Comparison of ENCODE assay signal across 8 cellular contexts in the genomic region with DNA sequence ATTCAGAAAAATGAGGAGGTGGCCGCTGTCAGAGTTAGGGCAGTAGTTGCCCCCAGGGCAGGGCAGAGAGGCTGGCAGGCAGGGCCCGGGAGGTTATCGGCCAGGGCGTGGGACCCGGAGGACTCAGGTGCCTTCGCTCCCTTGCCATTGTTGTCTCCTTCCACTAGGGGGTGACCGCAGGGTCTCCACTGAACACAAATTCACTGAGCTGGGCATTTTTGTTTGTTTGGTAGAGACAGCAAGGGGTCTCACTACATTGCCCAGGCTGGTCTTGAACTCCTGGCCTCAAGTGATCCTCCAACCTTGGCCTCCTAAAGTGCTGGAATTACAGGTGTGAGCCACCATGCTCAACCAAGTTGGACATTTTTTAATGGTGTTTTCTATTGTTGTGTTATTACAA. TPM values are rescaled to one million over a fixed set of nuclear protein-coding genes. Genes with fewer than 3 reads are reported as not detected.
DNase-seq lines count a peak whose midpoint lies in the region; ATAC-seq and TF ChIP-seq lines count a peak whose summit lies in the region.

No MANE protein-coding gene starts in this region.

- H3K27me3 Mint-ChIP-seq in CD4-positive, alpha-beta T cell, result no peaks in the 10 kb centered on the region
- no peaks in the 10 kb centered on the region for H3K27me3 Mint-ChIP-seq in H9 (ENCODE audit: low read depth)

- no peaks in the 10 kb centered on the region for H3K9me3 ChIP-seq in CD4-positive, alpha-beta T cell (ENCODE audit: control insufficient read depth, low read length)
- H3K9me3 ChIP-seq in H9 (ENCODE audit: control insufficient read depth, low read depth, low read length) (no peaks in the 10 kb centered on the region), WERI-Rb-1 (ENCODE audit: severe bottlenecking) (no peaks in the 10 kb centered on the region), liver (ENCODE audit: control insufficient read depth in 4 of 4, low read length in 3 of 4) (no peaks in the 10 kb centered on the region), thyroid gland (no peaks in the 10 kb centered on the region)

- H4K5ac ChIP-seq in H9 (ENCODE audit: insufficient read length, low read depth, low read length), result no peak overlapping the region

- H3K18ac ChIP-seq in H9 (ENCODE audit: insufficient read length, low read depth, low read length), result no peak overlapping the region

- H4K91ac ChIP-seq in H9 (ENCODE audit: insufficient read length, low read depth, low read length), result no peak overlapping the region

- no peak overlapping the region for H2BK20ac ChIP-seq in H9 (ENCODE audit: low read depth, low read length, poor library complexity, severe bottlenecking)

- H3K56ac ChIP-seq in H9 (ENCODE audit: insufficient read length, low read depth, low read length), result no peak overlapping the region

- H3K9me3 Mint-ChIP-seq in CD4-positive, alpha-beta T cell, result no peaks in the 10 kb centered on the region
- H3K9me3 Mint-ChIP-seq in H9, result no peaks in the 10 kb centered on the region

- no peak overlapping the region for H2BK15ac ChIP-seq in H9 (ENCODE audit: low read depth, low read length)

- H2BK5ac ChIP-seq in H9 (ENCODE audit: insufficient read length, low read length), result no peak overlapping the region

- H3K27ac Mint-ChIP-seq in CD4-positive, alpha-beta T cell, result no peak overlapping the region
- H3K27ac Mint-ChIP-seq in H9, result no peak overlapping the region

- no peaks in the 10 kb centered on the region for H4K20me1 ChIP-seq in H9 (ENCODE audit: control insufficient read depth, insufficient read depth, insufficient read length)

- H3K4me3 ChIP-seq in WERI-Rb-1 (ENCODE audit: low read depth, low read length) (no peak overlapping the region), liver (ENCODE audit: low read depth in 1 of 3, low read length in 3 of 3) (no peak overlapping the region), thyroid gland (replicated peaks in 1 of 3) (no peak overlapping the region)

- CTCF ChIA-PET in CD4-positive, alpha-beta T cell (lab: Charles Lee), result interaction anchor here (0.7 kb wide), 1 partner anchor 31 kb away, joined by 4 read pairs; no protein-coding TSS in a partner anchor

- H3T11ph ChIP-seq in H9 (ENCODE audit: low read length), result no peak overlapping the region

- H3K23ac ChIP-seq in H9 (ENCODE audit: insufficient read length, low read depth, low read length), result no peak overlapping the region

- no peaks in the 10 kb centered on the region for H3K79me2 ChIP-seq in H9 (ENCODE audit: insufficient read depth, low read length)

- peak; percentile 34 to 74 for TF ChIP-seq RAD21 in liver (IDR thresholded peaks at IDR 0.05)

- no peak overlapping the region for H2AFZ ChIP-seq in H9 (ENCODE audit: low read length)

- no peak overlapping the region for H4K8ac ChIP-seq in H9 (replicated peaks; ENCODE audit: insufficient read length, low read depth, low read length)

- no peak overlapping the region for H2BK12ac ChIP-seq in H9 (ENCODE audit: insufficient read length, low read depth, low read length)

- POLR2A ChIA-PET in CD4-positive, alpha-beta T cell (lab: Charles Lee), result interaction anchor here (1.2 kb wide), 1 partner anchor 31 kb away, joined by 4 read pairs; no protein-coding TSS in a partner anchor

- no CpG with 5 or more reads among the region's 7 CpGs for WGBS in H9 (ENCODE audit: extremely low coverage, insufficient read length, low lambda C conversion rate)
- WGBS in liver, result 85% methylated on average over 7 of the region's 7 CpGs
- WGBS in thyroid gland, 2 donors, result 83 to 88% methylated on average over 7 of the region's 7 CpGs

- H3K27me3 ChIP-seq in CD4-positive, alpha-beta T cell (ENCODE audit: control insufficient read depth, insufficient read depth, low read length), result no peaks in the 10 kb centered on the region
- no peaks in the 10 kb centered on the region for H3K27me3 ChIP-seq in H9 (ENCODE audit: insufficient read depth, low read length)
- H3K27me3 ChIP-seq in WERI-Rb-1 (ENCODE audit: insufficient read depth, low read depth, severe bottlenecking), result no peaks in the 10 kb centered on the region
- no peaks in the 10 kb centered on the region for H3K27me3 ChIP-seq in liver (ENCODE audit: control insufficient read depth in 4 of 4, insufficient read depth in 4 of 4, low read length in 3 of 4)
- no peaks in the 10 kb centered on the region for H3K27me3 ChIP-seq in thyroid gland

- H2AK5ac ChIP-seq in H9 (ENCODE audit: insufficient read length, low read length), result no peak overlapping the region

- intact Hi-C loops in CD4-positive, alpha-beta T cell (cut with DNase I, micrococcal nuclease), result no loop called here
- intact Hi-C loops in thyroid gland (cut with DNase I), result no loop called here

- H3K4me3 Mint-ChIP-seq in CD4-positive, alpha-beta T cell, result no peak overlapping the region
- H3K4me3 Mint-ChIP-seq in H9, result no peak overlapping the region

- H3K4me1 Mint-ChIP-seq in CD4-positive, alpha-beta T cell (ENCODE audit: low read depth), result no peaks in the 10 kb centered on the region
- no peaks in the 10 kb centered on the region for H3K4me1 Mint-ChIP-seq in H9

- ATAC-seq in CD4-positive, alpha-beta T cell (ENCODE audit: poor library complexity), result no peak
- ATAC-seq in HG03196 (IDR thresholded peaks at IDR 0.05; ENCODE audit: unreplicated experiment), result no peak
- no peak for ATAC-seq in HG02571 (IDR thresholded peaks at IDR 0.05; ENCODE audit: unreplicated experiment)

- H3K36me3 ChIP-seq in WERI-Rb-1 (peaks cover 85% of the 10 kb centered on the region), liver (ENCODE audit: control insufficient read depth in 4 of 4, insufficient read depth in 3 of 4, low read depth in 1 of 4, low read length in 3 of 4) (peaks cover 8 to 23% (median 16%) of the 10 kb centered on the region in 4 donors), thyroid gland (peaks cover 18 to 23% of the 10 kb centered on the region in 2 donors)

- peak in 2 of 10 experiments; percentile 4 for DNase-seq in CD4-positive, alpha-beta T cell
- peak; percentile 62 for DNase-seq in H9
- DNase-seq in WERI-Rb-1, result peak; percentile 65
- no peak for DNase-seq in GOT3 (lab: John Stamatoyannopoulos, UW)
- no peak for DNase-seq in thyroid gland

- peak; percentile 43 for TF ChIP-seq CTCF in CD4-positive, alpha-beta T cell (IDR thresholded peaks at IDR 0.05)
- peak; percentile 67 for TF ChIP-seq CTCF in H9 (conservative IDR thresholded peaks at IDR 0.05)
- TF ChIP-seq CTCF in WERI-Rb-1 (IDR thresholded peaks at IDR 0.05; ENCODE audit: low read depth, low read length), result peak; percentile 84
- peak; percentile 37 for TF ChIP-seq CTCF in liver (IDR thresholded peaks at IDR 0.05; ENCODE audit: low read depth, low read length, missing input control)
- TF ChIP-seq CTCF in thyroid gland (IDR thresholded peaks at IDR 0.05), result peak in 2 of 6 experiments; percentile 15 to 17

- no peak overlapping the region for H3K4ac ChIP-seq in H9 (ENCODE audit: low read depth, low read length)

- H3K4me1 ChIP-seq in H9 (ENCODE audit: insufficient read depth, low read length), result no peaks in the 10 kb centered on the region
- H3K4me1 ChIP-seq in liver (ENCODE audit: control insufficient read depth in 4 of 4, insufficient read depth in 4 of 4, low read length in 3 of 4), result peaks cover 4 to 19% (median 11%) of the 10 kb centered on the region in 4 donors
- H3K4me1 ChIP-seq in thyroid gland, result no peaks in the 10 kb centered on the region

- peaks cover 71% of the 10 kb centered on the region for H3K36me3 Mint-ChIP-seq in CD4-positive, alpha-beta T cell (ENCODE audit: low read depth)
- H3K36me3 Mint-ChIP-seq in H9 (ENCODE audit: insufficient read depth in 1 of 3, low read depth in 3 of 3), result peaks cover 32 to 69% (median 57%) of the 10 kb centered on the region in 3 experiments; a peak in 6 of 7 replicates

- no peaks in the 10 kb centered on the region for H3K23me2 ChIP-seq in H9 (ENCODE audit: insufficient read length, low read depth, low read length, poor library complexity, severe bottlenecking)

- no peak for TF ChIP-seq POLR2A in thyroid gland (IDR thresholded peaks at IDR 0.05)

- H3K14ac ChIP-seq in H9 (ENCODE audit: insufficient read depth, low read length), result no peak overlapping the region

- H2BK120ac ChIP-seq in H9 (ENCODE audit: low read depth, low read length, poor library complexity, severe bottlenecking), result no peak overlapping the region

- H3K79me1 ChIP-seq in H9 (ENCODE audit: insufficient read depth, low read depth, low read length, poor library complexity, severe bottlenecking), result no peaks in the 10 kb centered on the region

- H3K27ac ChIP-seq in CD4-positive, alpha-beta T cell (ENCODE audit: low read depth, low read length), result no peak overlapping the region
- H3K27ac ChIP-seq in H9 (ENCODE audit: insufficient read length, low read depth, low read length), result no peak overlapping the region
- H3K27ac ChIP-seq in WERI-Rb-1, result no peak overlapping the region
- no peak overlapping the region for H3K27ac ChIP-seq in liver (ENCODE audit: low read depth in 1 of 2, low read length in 2 of 2)
- H3K27ac ChIP-seq in thyroid gland, result no peak overlapping the region

- no peak overlapping the region for H3K4me2 ChIP-seq in H9 (ENCODE audit: insufficient read depth, insufficient read length, low read length)

- H3K9ac ChIP-seq in H9 (ENCODE audit: extremely low read depth, insufficient read length, low read length) (no peak overlapping the region), liver (ENCODE audit: low read depth in 1 of 2, low read length in 2 of 2) (no peak overlapping the region)

TF ChIP-seq in liver, 16 proteins besides CTCF, POLR2A, EP300 and RAD21 (continues in another document):
- TF ChIP-seq YY1 (IDR thresholded peaks at IDR 0.05) (no peak), GABPA (IDR thresholded peaks at IDR 0.05 in 1 of 2, conservative IDR thresholded peaks at IDR 0.05 in 1 of 2) (no peak), ATF3 (IDR thresholded peaks at IDR 0.05) (no peak), HNF4A (conservative IDR thresholded peaks at IDR 0.05) (no peak)

RNA-seq across cellular contexts. Expression of gene CARS2, which starts 25.1 kb away (rescaled TPM):
- total RNA-seq in CD4-positive, alpha-beta T cell, result 10 to 100 TPM; 50.2 to 56.5 TPM
- total RNA-seq in H9 (2021), result 41.9 and 46.3 TPM in 2 replicates
- 10 to 100 TPM; 28.6 to 32.3 TPM for total RNA-seq in liver
- polyA plus RNA-seq in liver, result 10 to 100 TPM; 30.5 to 44.0 TPM
- 10 to 100 TPM; 49.0 to 78.1 (median 68.4) TPM for total RNA-seq in thyroid gland

RNA-seq across cellular contexts. Expression of gene ING1, which starts 32.6 kb away (rescaled TPM):
- 10 to 100 TPM; 14.6 to 16.2 TPM for total RNA-seq in CD4-positive, alpha-beta T cell
- total RNA-seq in H9 (2021) (17.3 and 18.7 TPM in 2 replicates), liver (10 to 100 TPM in 1 of 2 donors, 1 to 10 TPM in 1; 7.5 to 14.1 TPM), thyroid gland (10 to 100 TPM in 3 of 4 donors, 1 to 10 TPM in 1; 8.2 to 17.9 (median 15.6) TPM)
- 10 to 100 TPM in 1 of 2 donors, 1 to 10 TPM in 1; 8.0 to 10.1 TPM for polyA plus RNA-seq in liver

Comparison
In these comparisons a context has a peak if more than half of its experiments do, and no peak if none do; other contexts are left out.
1. DNase-seq: peak in H9 (single experiment) and WERI-Rb-1 (single experiment); none in GOT3 (single experiment) and thyroid gland (0 of 2).